Comparison of ENCODE assay signal across 1 cellular context in the genomic region with DNA sequence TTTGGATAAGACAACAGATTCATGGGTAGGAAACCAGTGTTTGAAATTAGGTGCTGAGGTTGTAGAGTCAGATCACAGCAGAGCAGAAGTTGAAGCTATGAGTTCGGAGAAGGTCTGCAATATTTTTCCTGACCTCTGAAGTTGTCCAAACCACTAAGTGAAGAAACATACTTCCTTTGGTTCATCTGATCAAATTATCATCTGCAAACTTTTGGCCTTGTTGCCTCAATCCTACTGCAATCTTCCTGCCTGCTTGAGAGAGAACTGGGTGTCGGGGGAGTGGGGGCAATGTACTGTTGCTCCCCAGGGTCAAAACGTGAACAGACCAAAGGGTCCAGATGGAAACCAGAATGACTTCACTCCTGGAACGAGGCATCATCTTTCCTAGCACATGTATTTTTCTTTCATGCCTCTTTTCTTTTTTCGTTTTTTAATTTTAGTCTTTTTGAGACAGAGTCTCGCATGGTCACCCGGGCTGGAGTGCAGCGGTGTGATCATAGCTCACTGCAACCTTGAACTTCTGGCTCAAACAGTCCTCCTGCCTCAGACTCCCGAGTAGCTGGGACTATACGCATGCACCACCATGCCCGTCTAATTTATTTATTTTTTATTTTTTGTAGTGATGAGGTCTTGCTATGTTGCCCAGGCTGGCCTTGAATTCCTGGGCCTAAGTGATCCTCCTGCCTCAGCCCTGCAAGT.
TF ChIP-seq lines count a peak whose summit lies in the region.

No MANE protein-coding gene starts in this region.

TF ChIP-seq in SK-N-SH treated with all-trans-retinoic acid at 6 μM for 48 hours, 23 proteins besides CTCF, POLR2A, EP300 and RAD21 (continued from another document):
- TF ChIP-seq TSHZ2 (CRISPR knock-in tag; IDR thresholded peaks at IDR 0.05) (no peak), ESRRG (CRISPR knock-in tag; IDR thresholded peaks at IDR 0.05) (no peak), POU6F1 (CRISPR knock-in tag; IDR thresholded peaks at IDR 0.05; ENCODE audit: borderline replicate concordance, low read depth) (no peak), ZNF70 (CRISPR knock-in tag; IDR thresholded peaks at IDR 0.05) (no peak), CSDC2 (CRISPR knock-in tag; IDR thresholded peaks at IDR 0.05) (no peak), SNAI2 (CRISPR knock-in tag; IDR thresholded peaks at IDR 0.05) (no peak)
TF ChIP-seq in SK-N-SH treated with all-trans-retinoic acid at 6 μM for 48 hours: peak in this region for 0.
